10 cellular contexts compared by ENCODE assay signal in genomic region chr2:142974288-142975024, GRCh38.
DNase-seq lines count a peak whose midpoint lies in the region; ATAC-seq and TF ChIP-seq lines count a peak whose summit lies in the region.
"Had no signal": no experiment of that assay in that cellular context is flagged by ENCODE, and none has a peak within 500 bp of the region (broad histone marks: within the 10 kb centered on the region; RNA-seq: fewer than 3 reads in every experiment).

No MANE protein-coding gene starts in this region.

- POLR2A ChIA-PET in WTC11 (lab: Charles Lee) = no interaction called here

- no peak overlapping the region for H3K4me3 Mint-ChIP-seq in WTC11

- H3K9me3 Mint-ChIP-seq in WTC11 = peaks cover 16% of the 10 kb centered on the region

- peak overlapping the region; percentile 90 for H3K27ac Mint-ChIP-seq in WTC11

- TF ChIP-seq CTCF in WTC11 (IDR thresholded peaks at IDR 0.05) = no peak

- H3K36me3 Mint-ChIP-seq in WTC11 = peaks cover 13% of the 10 kb centered on the region; the same call in 1 of the 2 replicates

- DNase-seq in EH (ENCODE audit: low read depth) (peak; percentile 72), WTC11 (ENCODE audit: low spot score) (no peak), iPS-NIHi11 (ENCODE audit: low spot score) (peak; percentile 11), NCI-H187 treated with DMSO at 0.1 percent for 48 hours (lab: John Stamatoyannopoulos, UW) (no peak), GM19238 (ENCODE audit: insufficient read length, low spot score) (no peak), retina (no peak), NCI-H1092 treated with DMSO at 0.1 percent for 48 hours (lab: John Stamatoyannopoulos, UW) (no peak)
- DNase-seq: COR-L47, T-helper 2 cell had no signal

- peaks cover 45% of the 10 kb centered on the region for H3K4me1 Mint-ChIP-seq in WTC11

- ATAC-seq in HG02759 (IDR thresholded peaks at IDR 0.05; ENCODE audit: unreplicated experiment) (peak; percentile 52), WTC11 (peak; percentile 81)

- H3K27me3 Mint-ChIP-seq in WTC11 (ENCODE audit: low read depth) = no peaks in the 10 kb centered on the region

- CTCF ChIA-PET in WTC11 (lab: Charles Lee) = interaction anchor here (1.0 to 2.2 kb wide), 2 partner anchors 15 to 60 kb away, joined by 3 to 7 read pairs; no protein-coding TSS in a partner anchor

TF ChIP-seq in WTC11, 78 proteins besides CTCF, POLR2A, EP300 and RAD21:
- 0 out of 2 replicates have a peak, but pooled peaks have one; percentile 32 for TF ChIP-seq TEAD1 (CRISPR knock-in tag; IDR thresholded peaks at IDR 0.05)
- TF ChIP-seq SP1 (CRISPR knock-in tag; conservative IDR thresholded peaks at IDR 0.05) = peak; percentile 37; the same call in 1 of the 2 replicates
- no peak for TF ChIP-seq ZNF232 (CRISPR knock-in tag; IDR thresholded peaks at IDR 0.05)
- peak; percentile 90 for TF ChIP-seq NFE2L1 (CRISPR knock-in tag; IDR thresholded peaks at IDR 0.05)

Comparison
In these comparisons a context has a peak if more than half of its experiments do, and no peak if none do; other contexts are left out.
1. DNase-seq: peak in EH (single experiment) and iPS-NIHi11 (single experiment); none in WTC11 (single experiment), NCI-H187 treated with DMSO at 0.1 percent for 48 hours (single experiment), GM19238 (single experiment), retina (single experiment) and NCI-H1092 treated with DMSO at 0.1 percent for 48 hours (single experiment).